ENCODE assay signal across 14 cellular contexts in genomic region chr9:126453156-126453963, GRCh38.
"Had no signal": no experiment of that assay in that cellular context is flagged by ENCODE, and none has a peak within 500 bp of the region (broad histone marks: within the 10 kb centered on the region; RNA-seq: fewer than 3 reads in every experiment).

No MANE protein-coding gene starts in this region.

- DNase-seq: activated CD4-positive, alpha-beta memory T cell treated with anti-CD3 and anti-CD28 coated beads for 36 hours; activated effector memory CD4-positive, alpha-beta T cell treated with anti-CD3 and anti-CD28 coated beads, Interleukin-2, amount 50 U/mL, for 16 hours; activated T-cell treated with anti-CD3 and anti-CD28 coated beads for 4 hours; mammary epithelial cell; pancreas; stimulated activated CD4-positive, alpha-beta T cell treated with anti-CD3 and anti-CD28 coated beads, Interleukin-4, amount 100 ng/mL, for 1 hour; SW 1271 had no signal

- H3K27me3 ChIP-seq: breast epithelium, dorsolateral prefrontal cortex, esophagus muscularis mucosa, pancreas, SJSA1, tibial artery had no signal

- H3K27ac Mint-ChIP-seq: activated CD4-positive, alpha-beta memory T cell treated with anti-CD3 and anti-CD28 coated beads for 36 hours; activated naive CD4-positive, alpha-beta T cell treated with anti-CD3 and anti-CD28 coated beads, Interleukin-2, amount 50 U/mL, for 72 hours had no signal

- H3K36me3 ChIP-seq: breast epithelium, pancreas, SJSA1 had no signal

- H3K9me3 Mint-ChIP-seq: activated CD4-positive, alpha-beta memory T cell treated with anti-CD3 and anti-CD28 coated beads for 36 hours; activated naive CD4-positive, alpha-beta T cell treated with anti-CD3 and anti-CD28 coated beads, Interleukin-2, amount 50 U/mL, for 72 hours; neural crest cell had no signal

- H3K4me3 ChIP-seq: breast epithelium, dorsolateral prefrontal cortex, esophagus muscularis mucosa, pancreas, SJSA1, tibial artery had no signal

- ATAC-seq: activated naive CD4-positive, alpha-beta T cell treated with anti-CD3 and anti-CD28 coated beads, Interleukin-2, amount 50 U/mL, for 72 hours; pancreas had no signal

- H3K4me3 Mint-ChIP-seq: activated CD4-positive, alpha-beta memory T cell treated with anti-CD3 and anti-CD28 coated beads for 36 hours had no signal

- H3K9me3 ChIP-seq: breast epithelium, esophagus muscularis mucosa, pancreas, SJSA1, tibial artery had no signal

- H3K27me3 Mint-ChIP-seq: activated CD4-positive, alpha-beta memory T cell treated with anti-CD3 and anti-CD28 coated beads for 36 hours had no signal

- H3K36me3 Mint-ChIP-seq: activated CD4-positive, alpha-beta memory T cell treated with anti-CD3 and anti-CD28 coated beads for 36 hours; activated naive CD4-positive, alpha-beta T cell treated with anti-CD3 and anti-CD28 coated beads, Interleukin-2, amount 50 U/mL, for 72 hours had no signal

- H3K27ac ChIP-seq: breast epithelium, esophagus muscularis mucosa, pancreas, SJSA1, tibial artery had no signal

- H3K4me1 ChIP-seq: breast epithelium, pancreas, SJSA1, tibial artery had no signal
